In the genomic region with DNA sequence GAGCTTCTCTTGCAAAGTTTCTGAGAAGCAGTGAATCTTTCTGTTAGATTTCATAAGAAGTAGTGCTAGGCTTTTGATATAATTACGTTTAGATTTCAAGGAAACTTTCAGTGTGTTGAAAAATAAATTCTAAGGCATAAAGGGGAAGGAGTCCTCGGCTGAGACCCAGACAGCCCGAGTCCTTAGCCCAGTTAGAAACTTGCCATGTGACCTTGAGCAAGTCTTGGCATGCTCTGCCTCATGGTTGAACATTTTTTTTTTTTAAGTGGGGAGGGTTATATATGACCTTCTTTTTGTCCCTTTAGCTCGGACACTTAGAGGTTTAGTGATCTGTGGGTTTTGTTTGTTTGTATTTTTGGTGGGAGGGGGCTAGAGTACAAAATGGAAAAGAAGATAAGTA, we compare ENCODE assay signal across 24 cellular contexts.
A peak's percentile ranks its signal among the peaks of the same experiment; 100 is the strongest.
DNase-seq lines count a peak whose midpoint lies in the region; ATAC-seq and TF ChIP-seq lines count a peak whose summit lies in the region.
"Had no signal": no experiment of that assay in that cellular context is flagged by ENCODE, and none has a peak within 500 bp of the region (broad histone marks: within the 10 kb centered on the region; RNA-seq: fewer than 3 reads in every experiment).

No MANE protein-coding gene starts in this region.

- H3K4me1 Mint-ChIP-seq in type B pancreatic cell (ENCODE audit: unreplicated experiment), result peaks cover 31% of the 10 kb centered on the region
- H3K4me1 Mint-ChIP-seq: activated naive CD8-positive, alpha-beta T cell treated with anti-CD3 and anti-CD28 coated beads for 36 hours had no signal

- H3K27ac Mint-ChIP-seq in type B pancreatic cell, result peak overlapping the region; percentile 20
- H3K27ac Mint-ChIP-seq: activated naive CD8-positive, alpha-beta T cell treated with anti-CD3 and anti-CD28 coated beads for 36 hours; CD4-positive, alpha-beta T cell; nephron; T-helper 1 cell treated with Interleukin-12 subunit alpha and Interleukin-12 subunit beta and Interleukin-4 antibody, amounts not matched to agents 30 μg/mL and 1 μg/mL, for 36 hours had no signal

- H3K36me3 ChIP-seq in adipocyte (ENCODE audit: control insufficient read depth, insufficient read depth, low read length, severe bottlenecking) (peaks cover 11% of the 10 kb centered on the region), lower lobe of right lung (peaks cover 6% of the 10 kb centered on the region)

- intact Hi-C loops in lower lobe of right lung (cut with DNase I) (no loop called here), posterior vena cava (cut with DNase I) (no loop called here)

- H3K4me3 ChIP-seq in adipocyte (ENCODE audit: low read length) (no peak overlapping the region), lower lobe of right lung (no peak overlapping the region)
- H3K4me3 ChIP-seq: dorsolateral prefrontal cortex, gastroesophageal sphincter, smooth muscle cell had no signal

- TF ChIP-seq CTCF in lower lobe of right lung (IDR thresholded peaks at IDR 0.05) (no peak), type B pancreatic cell (conservative IDR thresholded peaks at IDR 0.05) (no peak)

- peak overlapping the region; percentile 45 for H3K9ac ChIP-seq in adipocyte (ENCODE audit: low read length)

- H3K36me3 Mint-ChIP-seq in type B pancreatic cell, result peaks cover 14% of the 10 kb centered on the region
- H3K36me3 Mint-ChIP-seq: activated naive CD8-positive, alpha-beta T cell treated with anti-CD3 and anti-CD28 coated beads for 36 hours had no signal

- H3K9me3 Mint-ChIP-seq in type B pancreatic cell, result peaks cover 5% of the 10 kb centered on the region
- H3K9me3 Mint-ChIP-seq: activated naive CD8-positive, alpha-beta T cell treated with anti-CD3 and anti-CD28 coated beads for 36 hours; CD4-positive, alpha-beta T cell; nephron; T-helper 1 cell treated with Interleukin-12 subunit alpha and Interleukin-12 subunit beta and Interleukin-4 antibody, amounts not matched to agents 30 μg/mL and 1 μg/mL, for 36 hours had no signal

- no peak overlapping the region for H3K4me3 Mint-ChIP-seq in type B pancreatic cell
- H3K4me3 Mint-ChIP-seq: activated naive CD8-positive, alpha-beta T cell treated with anti-CD3 and anti-CD28 coated beads for 36 hours; CD4-positive, alpha-beta T cell; nephron; T-helper 1 cell treated with Interleukin-12 subunit alpha and Interleukin-12 subunit beta and Interleukin-4 antibody, amounts not matched to agents 30 μg/mL and 1 μg/mL, for 36 hours had no signal

- H3K9me3 ChIP-seq in adipocyte (ENCODE audit: control insufficient read depth, low read length) (no peaks in the 10 kb centered on the region), lower lobe of right lung (no peaks in the 10 kb centered on the region)
- H3K9me3 ChIP-seq: gastroesophageal sphincter had no signal

- no peaks in the 10 kb centered on the region for H3K27me3 Mint-ChIP-seq in type B pancreatic cell
- H3K27me3 Mint-ChIP-seq: activated naive CD8-positive, alpha-beta T cell treated with anti-CD3 and anti-CD28 coated beads for 36 hours; CD4-positive, alpha-beta T cell had no signal

- H3K27ac ChIP-seq in lower lobe of right lung, result no peak overlapping the region
- H3K27ac ChIP-seq: dorsolateral prefrontal cortex, gastroesophageal sphincter, HL-60 had no signal

- H3K4me1 ChIP-seq in adipocyte (ENCODE audit: control insufficient read depth, insufficient read depth, low read length), result peaks cover 46% of the 10 kb centered on the region
- H3K4me1 ChIP-seq in lower lobe of right lung, result peaks cover 49% of the 10 kb centered on the region

- DNase-seq in NOMO-1 treated with DMSO at 0.1 percent for 48 hours (lab: John Stamatoyannopoulos, UW; ENCODE audit: unreplicated experiment) (peak; percentile 61), adipocyte (ENCODE audit: low read depth) (no peak), lower lobe of right lung (no peak), type B pancreatic cell (ENCODE audit: extremely low spot score, unreplicated experiment) (no peak), posterior vena cava (ENCODE audit: low spot score) (no peak), GM19240 (ENCODE audit: insufficient read length, low spot score) (no peak)
- no peak for DNase-seq in stimulated activated CD8-positive, alpha-beta memory T cell treated with anti-CD3 and anti-CD28 coated beads, Interleukin-4, amount 100 ng/mL, for 48 hours
- DNase-seq: activated CD4-positive, alpha-beta T cell treated with anti-CD3 and anti-CD28 coated beads for 4 hours; activated effector memory CD4-positive, alpha-beta T cell treated with anti-CD3 and anti-CD28 coated beads, Interleukin-2, amount 50 U/mL, for 16 hours; activated naive CD8-positive, alpha-beta T cell treated with anti-CD3 and anti-CD28 coated beads for 36 hours; CD4-positive, alpha-beta T cell; cerebellar nuclear complex; dorsolateral prefrontal cortex; hypothalamus; Karpas-422; NCI-H1694 treated with DMSO at 0.1 percent for 48 hours; NCI-H2171; retina; stimulated activated CD4-positive, alpha-beta T cell treated with anti-CD3 and anti-CD28 coated beads, Interleukin-1b, Interleukin-23, amount 100 ng/mL, for 48 hours had no signal

- no peaks in the 10 kb centered on the region for H3K27me3 ChIP-seq in adipocyte (replicated peaks; ENCODE audit: control insufficient read depth, insufficient read depth, low read length)
- H3K27me3 ChIP-seq in lower lobe of right lung (ENCODE audit: low read depth), result no peaks in the 10 kb centered on the region
- H3K27me3 ChIP-seq: dorsolateral prefrontal cortex, gastroesophageal sphincter had no signal

- ATAC-seq in lower lobe of right lung, result peak; percentile 49 to 64
- ATAC-seq: gastroesophageal sphincter had no signal
